ENCODE assay signal across 1 cellular context in genomic region chr21:44854664-44855446, GRCh38.
TF ChIP-seq lines count a peak whose summit lies in the region.

No MANE protein-coding gene starts in this region.

TF ChIP-seq in SK-N-SH, 30 proteins besides CTCF, POLR2A, EP300 and RAD21 (continued from another document):
- no peak for TF ChIP-seq REST (IDR thresholded peaks at IDR 0.05; ENCODE audit: low read depth, low read length)
- TF ChIP-seq YY1 (IDR thresholded peaks at IDR 0.05; ENCODE audit: low read depth) = no peak
- no peak for TF ChIP-seq NFIC (IDR thresholded peaks at IDR 0.05; ENCODE audit: borderline replicate concordance)
- TF ChIP-seq RXRA (IDR thresholded peaks at IDR 0.05; ENCODE audit: borderline replicate concordance, low read depth) = no peak
- no peak for TF ChIP-seq EZH2phosphoT487 (IDR thresholded peaks at IDR 0.05; ENCODE audit: borderline replicate concordance, low read depth)
- TF ChIP-seq MXI1 (IDR thresholded peaks at IDR 0.05; ENCODE audit: low read depth, low read length) = no peak
